ENCODE assay signal across 31 cellular contexts in the genomic region with DNA sequence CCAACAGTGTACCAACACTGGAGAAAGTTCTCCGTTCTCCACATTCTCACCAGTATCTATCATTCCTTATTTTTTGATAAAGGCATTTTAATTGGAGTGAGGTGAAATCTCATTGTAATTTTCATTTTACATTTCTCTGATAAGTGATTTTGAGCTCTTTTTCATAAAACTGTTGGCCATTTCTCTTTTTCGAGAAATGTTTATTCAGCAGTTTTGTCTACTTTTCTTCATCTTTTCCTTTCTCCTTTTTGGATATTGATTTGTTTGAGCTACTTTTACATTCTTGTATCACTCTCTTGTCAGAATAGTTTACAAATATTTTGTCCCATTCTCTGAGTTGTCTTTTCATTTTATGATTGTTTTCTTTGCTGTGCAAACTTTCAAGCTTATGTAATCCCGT.
"Had no signal": no experiment of that assay in that cellular context is flagged by ENCODE, and none has a peak within 500 bp of the region (broad histone marks: within the 10 kb centered on the region; RNA-seq: fewer than 3 reads in every experiment).

No MANE protein-coding gene starts in this region.

- FAIRE-seq: urothelium cell line had no signal

- H3K4me1 ChIP-seq: parathyroid adenoma, psoas muscle, stomach, thyroid gland, tibial nerve, upper lobe of left lung, vagina had no signal

- ATAC-seq: naive thymus-derived CD8-positive, alpha-beta T cell; natural killer cell treated with Interleukin-12 subunit alpha and Interleukin-12 subunit beta and Interleukin-15 and Interleukin-18, amount 100 ng/mL, for 72 hours; psoas muscle; right cardiac atrium; sciatic nerve; stimulated activated effector memory CD8-positive, alpha-beta T cell treated with anti-CD3 and anti-CD28 coated beads, Interleukin-12 subunit alpha, Interleukin-12 subunit beta, amount 100 ng/mL, for 72 hours; stimulated activated naive B cell treated with anti-CD40 and anti-IgM and Interleukin-4, amounts not matched to agents 10 μg/mL and 1 μg/mL and 100 μg/mL, for 72 hours had no signal

- H3K27me3 ChIP-seq: neutrophil, ovary, stomach, thyroid gland, tibial nerve, upper lobe of left lung, vagina had no signal

- H3K4me2 ChIP-seq: smooth muscle cell had no signal

- H3K9me3 Mint-ChIP-seq: nephron progenitor cell had no signal

- H3K4me3 ChIP-seq: ovary, psoas muscle, skin epidermis, smooth muscle cell, stomach, thoracic aorta, thyroid gland, tibial nerve, upper lobe of left lung, vagina had no signal

- H3K4me1 Mint-ChIP-seq: naive thymus-derived CD8-positive, alpha-beta T cell; nephron progenitor cell; stimulated activated effector memory CD8-positive, alpha-beta T cell treated with anti-CD3 and anti-CD28 coated beads, Interleukin-12 subunit alpha, Interleukin-12 subunit beta, amount 100 ng/mL, for 72 hours; stimulated activated naive B cell treated with anti-CD40 and anti-IgM and Interleukin-4, amounts not matched to agents 10 μg/mL and 1 μg/mL and 100 μg/mL, for 72 hours had no signal

- H2AFZ ChIP-seq: parathyroid adenoma had no signal

- H3K4me3 Mint-ChIP-seq: naive thymus-derived CD8-positive, alpha-beta T cell; natural killer cell treated with Interleukin-12 subunit alpha and Interleukin-12 subunit beta and Interleukin-15 and Interleukin-18, amount 100 ng/mL, for 72 hours; nephron progenitor cell; neural crest cell; stimulated activated effector memory CD8-positive, alpha-beta T cell treated with anti-CD3 and anti-CD28 coated beads, Interleukin-12 subunit alpha, Interleukin-12 subunit beta, amount 100 ng/mL, for 72 hours; stimulated activated naive B cell treated with anti-CD40 and anti-IgM and Interleukin-4, amounts not matched to agents 10 μg/mL and 1 μg/mL and 100 μg/mL, for 72 hours; stimulated activated naive CD8-positive, alpha-beta T cell treated with anti-CD3 and anti-CD28 coated beads, Interleukin-15, Interleukin-2, amounts not matched to agents 100 ng/mL and 50 ng/mL, for 24 hours had no signal

- H3K36me3 ChIP-seq: neutrophil, ovary, stomach, thoracic aorta, thyroid gland, tibial nerve, upper lobe of left lung, vagina had no signal

- H3K27ac ChIP-seq: neutrophil, ovary, parathyroid adenoma, psoas muscle, stomach, thoracic aorta, thyroid gland, tibial nerve, upper lobe of left lung, vagina had no signal

- H3K9me3 ChIP-seq: neutrophil, ovary, stomach, thoracic aorta, thyroid gland, upper lobe of left lung, vagina had no signal

- H3K27me3 Mint-ChIP-seq: naive thymus-derived CD8-positive, alpha-beta T cell; natural killer cell treated with Interleukin-12 subunit alpha and Interleukin-12 subunit beta and Interleukin-15 and Interleukin-18, amount 100 ng/mL, for 72 hours; progenitor cell of endocrine pancreas; stimulated activated naive B cell treated with anti-CD40 and anti-IgM and Interleukin-4, amounts not matched to agents 10 μg/mL and 1 μg/mL and 100 μg/mL, for 72 hours; stimulated activated naive CD8-positive, alpha-beta T cell treated with anti-CD3 and anti-CD28 coated beads, Interleukin-15, Interleukin-2, amounts not matched to agents 100 ng/mL and 50 ng/mL, for 24 hours had no signal

- H3K36me3 Mint-ChIP-seq: naive thymus-derived CD8-positive, alpha-beta T cell; natural killer cell treated with Interleukin-12 subunit alpha and Interleukin-12 subunit beta and Interleukin-15 and Interleukin-18, amount 100 ng/mL, for 72 hours; stimulated activated effector memory CD8-positive, alpha-beta T cell treated with anti-CD3 and anti-CD28 coated beads, Interleukin-12 subunit alpha, Interleukin-12 subunit beta, amount 100 ng/mL, for 72 hours; stimulated activated naive B cell treated with anti-CD40 and anti-IgM and Interleukin-4, amounts not matched to agents 10 μg/mL and 1 μg/mL and 100 μg/mL, for 72 hours had no signal

- H3K79me2 ChIP-seq: parathyroid adenoma had no signal

- DNase-seq: naive thymus-derived CD8-positive, alpha-beta T cell; nephron progenitor cell; nucleus accumbens; ovary; posterior cingulate gyrus; psoas muscle; right cardiac atrium; stimulated activated CD4-positive, alpha-beta T cell treated with anti-CD3 and anti-CD28 coated beads, Interleukin-15, amount 100 ng/mL, for 24 hours; stimulated activated CD4-positive, alpha-beta T cell treated with anti-CD3 and anti-CD28 coated beads, Interleukin-2, amount 100 ng/mL, for 24 hours; stimulated activated CD4-positive, alpha-beta T cell treated with anti-CD3 and anti-CD28 coated beads, Interleukin-2, amount 100 ng/mL, for 48 hours; stimulated activated CD4-positive, alpha-beta T cell treated with anti-CD3 and anti-CD28 coated beads, Interleukin-4, amount 100 ng/mL, for 24 hours; stimulated activated naive B cell treated with anti-CD40 and anti-IgM and Interleukin-4, amounts not matched to agents 10 μg/mL and 1 μg/mL and 100 μg/mL, for 72 hours; stimulated activated naive CD4-positive, alpha-beta T cell treated with Interleukin-2 at 50 U/mL for 16 hours; stomach; thyroid gland; trophoblast cell; upper lobe of left lung had no signal

- H3K9ac ChIP-seq: parathyroid adenoma had no signal

- H3K27ac Mint-ChIP-seq: naive thymus-derived CD8-positive, alpha-beta T cell; natural killer cell treated with Interleukin-12 subunit alpha and Interleukin-12 subunit beta and Interleukin-15 and Interleukin-18, amount 100 ng/mL, for 72 hours; nephron progenitor cell; progenitor cell of endocrine pancreas; stimulated activated effector memory CD8-positive, alpha-beta T cell treated with anti-CD3 and anti-CD28 coated beads, Interleukin-12 subunit alpha, Interleukin-12 subunit beta, amount 100 ng/mL, for 72 hours; stimulated activated naive B cell treated with anti-CD40 and anti-IgM and Interleukin-4, amounts not matched to agents 10 μg/mL and 1 μg/mL and 100 μg/mL, for 72 hours; stimulated activated naive CD8-positive, alpha-beta T cell treated with anti-CD3 and anti-CD28 coated beads, Interleukin-15, Interleukin-2, amounts not matched to agents 100 ng/mL and 50 ng/mL, for 24 hours had no signal
